9 cellular contexts compared by ENCODE assay signal in the genomic region with DNA sequence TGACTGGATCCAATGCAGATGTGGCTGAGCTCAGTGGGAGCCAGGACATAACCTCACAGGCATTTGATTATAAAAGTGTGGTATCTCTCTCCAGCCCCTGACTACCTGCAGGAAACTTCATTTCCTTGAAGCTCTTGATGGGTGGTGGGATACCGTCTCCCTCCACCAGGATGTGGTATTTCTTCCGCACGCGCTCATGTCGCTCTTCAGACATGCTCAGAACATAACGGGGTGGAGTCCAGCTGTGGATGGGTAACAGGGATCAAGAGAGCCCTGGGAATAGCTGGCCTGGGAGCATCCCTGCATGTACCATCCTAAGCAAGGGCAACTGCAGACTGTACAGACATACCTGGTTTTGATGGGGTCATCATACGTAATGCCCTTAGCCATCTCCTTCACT. TPM values are rescaled to one million over a fixed set of nuclear protein-coding genes. Genes with fewer than 3 reads are reported as not detected.
A peak's percentile ranks its signal among the peaks of the same experiment; 100 is the strongest.
DNase-seq lines count a peak whose midpoint lies in the region; ATAC-seq and TF ChIP-seq lines count a peak whose summit lies in the region.
"Had no signal": no experiment of that assay in that cellular context is flagged by ENCODE, and none has a peak within 500 bp of the region (broad histone marks: within the 10 kb centered on the region; RNA-seq: fewer than 3 reads in every experiment).

No MANE protein-coding gene starts in this region.

- H2AFZ ChIP-seq in GM23248 = no peak overlapping the region

- H3K27ac ChIP-seq in GM23248 = no peak overlapping the region; the same call in 1 of the 2 replicates
- H3K27ac ChIP-seq in RWPE2 (ENCODE audit: poor library complexity, severe bottlenecking) = peak overlapping the region; percentile 46

- ATAC-seq in RWPE2 (ENCODE audit: low read depth) (no peak), GM19397 (IDR thresholded peaks at IDR 0.05; ENCODE audit: unreplicated experiment) (no peak), GM19351 (IDR thresholded peaks at IDR 0.05; ENCODE audit: unreplicated experiment) (no peak)

- peak overlapping the region; percentile 85 for H3K9ac ChIP-seq in GM23248

- WGBS in GM23248 (ENCODE audit: low coverage in 1 of 2, low lambda C conversion rate in 2 of 2, missing lambda C conversion rate in 2 of 2), 2 experiments = 91 to 93% methylated on average over 7 of the region's 7 CpGs

- peak overlapping the region; percentile 76 for H3K4me2 ChIP-seq in GM23248 (ENCODE audit: unreplicated experiment)

- no peaks in the 10 kb centered on the region for H4K20me1 ChIP-seq in GM23248 (ENCODE audit: insufficient read depth)

- no peak for DNase-seq in GM23248
- no peak for DNase-seq in RWPE2 (ENCODE audit: low spot score)
- DNase-seq in epithelial cell of proximal tubule (ENCODE audit: low read depth) = no peak
- DNase-seq in retinal pigment epithelial cell (ENCODE audit: low read depth) = no peak
- no peak for DNase-seq in COR-L47 (lab: John Stamatoyannopoulos, UW)
- no peak for DNase-seq in NCI-H524 treated with DMSO at 0.1 percent for 48 hours (lab: John Stamatoyannopoulos, UW)
- DNase-seq: stimulated activated CD4-positive, alpha-beta T cell treated with anti-CD3 and anti-CD28 coated beads, Interleukin-12 subunit alpha, Interleukin-12 subunit beta, amount 100 ng/mL, for 4 hours had no signal

- peaks cover 22% of the 10 kb centered on the region for H3K36me3 ChIP-seq in GM23248 (ENCODE audit: low read depth)
- H3K36me3 ChIP-seq in RWPE2 (ENCODE audit: low read depth) = peaks cover 69% of the 10 kb centered on the region

- no peaks in the 10 kb centered on the region for H3K9me3 ChIP-seq in GM23248 (ENCODE audit: low read depth)
- H3K9me3 ChIP-seq in RWPE2 (ENCODE audit: severe bottlenecking) = no peaks in the 10 kb centered on the region

- H3K79me2 ChIP-seq in GM23248 (ENCODE audit: insufficient read depth) = peaks cover 45% of the 10 kb centered on the region

- H3K27me3 ChIP-seq in GM23248 (replicated peaks; ENCODE audit: insufficient read depth) (no peaks in the 10 kb centered on the region), RWPE2 (ENCODE audit: insufficient read depth, poor library complexity, severe bottlenecking) (no peaks in the 10 kb centered on the region)

- H3F3A ChIP-seq in GM23248 (ENCODE audit: insufficient read depth) = peaks cover 8% of the 10 kb centered on the region; the same call in 1 of the 2 replicates

- in situ Hi-C loops in GM23248 (cut with MboI) = no loop called here

- no peaks in the 10 kb centered on the region for H3K9me2 ChIP-seq in GM23248 (ENCODE audit: insufficient read depth)

- no peak for TF ChIP-seq CTCF in RWPE2 (IDR thresholded peaks at IDR 0.05; ENCODE audit: poor library complexity, severe bottlenecking)
- TF ChIP-seq CTCF in epithelial cell of proximal tubule (conservative IDR thresholded peaks at IDR 0.05; ENCODE audit: low read depth, low read length) = no peak
- TF ChIP-seq CTCF in retinal pigment epithelial cell (conservative IDR thresholded peaks at IDR 0.05; ENCODE audit: low read depth, low read length) = no peak

- H3K4me3 ChIP-seq in GM23248 (peak overlapping the region; percentile 87), RWPE2 (ENCODE audit: severe bottlenecking) (peak overlapping the region; percentile 81), epithelial cell of proximal tubule (ENCODE audit: low read depth, low read length) (peak overlapping the region; percentile 98), retinal pigment epithelial cell (ENCODE audit: low read length) (peak overlapping the region; percentile 97)

- H3K4me1 ChIP-seq in GM23248 (ENCODE audit: insufficient read depth) (peaks cover 17% of the 10 kb centered on the region), RWPE2 (ENCODE audit: insufficient read depth, poor library complexity, severe bottlenecking) (no peaks in the 10 kb centered on the region)

RNA-seq across cellular contexts. Expression of a gene that starts 1.2 kb away (rescaled TPM):
- total RNA-seq in GM23248 (2014; rRNA removed; shearing (Covaris generic)) = 78.5 and 117 TPM in 2 replicates
- 63.0 and 67.9 TPM in 2 replicates for polyA plus RNA-seq in GM23248 (2016; fragmentation: Nextera tagmentation; extraction: Ambion mirVana)
- total RNA-seq in epithelial cell of proximal tubule = 162 and 174 TPM in 2 replicates

RNA-seq across cellular contexts. Expression of a gene that starts 6.0 kb away (rescaled TPM):
- 0.25 and 0.97 TPM in 2 replicates for total RNA-seq in GM23248 (2014; rRNA removed; shearing (Covaris generic))
- polyA plus RNA-seq in GM23248 (2016; fragmentation: Nextera tagmentation; extraction: Ambion mirVana) = 0.76 and 0.80 TPM in 2 replicates
- total RNA-seq in epithelial cell of proximal tubule = 0.36 and 1.5 TPM in 2 replicates

RNA-seq across cellular contexts. Expression of a gene that starts 18.2 kb away (rescaled TPM):
- 320 and 357 TPM in 2 replicates for total RNA-seq in GM23248 (2014; rRNA removed; shearing (Covaris generic))
- polyA plus RNA-seq in GM23248 (2016; fragmentation: Nextera tagmentation; extraction: Ambion mirVana) = 551 and 556 TPM in 2 replicates
- 286 and 420 TPM in 2 replicates for total RNA-seq in epithelial cell of proximal tubule

RNA-seq across cellular contexts. Expression of a gene that starts 38.8 kb away (rescaled TPM):
- 21.9 and 22.9 TPM in 2 replicates for total RNA-seq in GM23248 (2014; rRNA removed; shearing (Covaris generic))
- polyA plus RNA-seq in GM23248 (2016; fragmentation: Nextera tagmentation; extraction: Ambion mirVana) = 6.1 and 8.0 TPM in 2 replicates
- 22.4 and 36.4 TPM in 2 replicates for total RNA-seq in epithelial cell of proximal tubule

RNA-seq across cellular contexts. Expression of a gene that starts 42.1 kb away (rescaled TPM):
- 224 and 257 TPM in 2 replicates for total RNA-seq in GM23248 (2014; rRNA removed; shearing (Covaris generic))
- 160 and 163 TPM in 2 replicates for polyA plus RNA-seq in GM23248 (2016; fragmentation: Nextera tagmentation; extraction: Ambion mirVana)
- total RNA-seq in epithelial cell of proximal tubule = 430 and 471 TPM in 2 replicates
